8 cellular contexts compared by ENCODE assay signal in genomic region chr6:142945446-142946180, GRCh38. TPM values are rescaled to one million over a fixed set of nuclear protein-coding genes. Genes with fewer than 3 reads are reported as not detected.
DNase-seq lines count a peak whose midpoint lies in the region; ATAC-seq, FAIRE-seq and TF ChIP-seq lines count a peak whose summit lies in the region.

No MANE protein-coding gene starts in this region.

- TF ChIP-seq POLR2A in GM12891 (IDR thresholded peaks at IDR 0.05; ENCODE audit: low read depth, low read length) (peak; percentile 50; the same call in 1 of the 2 replicates), upper lobe of left lung (IDR thresholded peaks at IDR 0.05) (peak in 1 of 4 donors; percentile 23)

- peaks cover 8 to 31% (median 28%) of the 10 kb centered on the region in 3 donors for H3K4me1 ChIP-seq in pancreas
- peaks cover 13 to 16% (median 14%) of the 10 kb centered on the region in 4 donors for H3K4me1 ChIP-seq in upper lobe of left lung

- 0 to 1% methylated on average over 20 to 75 of the region's 75 CpGs for WGBS in pancreas, 2 donors
- WGBS in upper lobe of left lung, 2 donors = 1 to 5% methylated on average over 13 to 57 of the region's 75 CpGs

- TF ChIP-seq CTCF in pancreas (IDR thresholded peaks at IDR 0.05) (no peak), upper lobe of left lung (IDR thresholded peaks at IDR 0.05) (peak in 1 of 6 experiments; percentile 26)

- H3K36me3 ChIP-seq in pancreas (no peaks in the 10 kb centered on the region), upper lobe of left lung (no peaks in the 10 kb centered on the region)

- intact Hi-C loops in Right ventricle myocardium inferior (cut with DNase I) (loop anchor here (1.0 to 5.0 kb wide), 8 partner anchors 19 to 248 kb away; partner anchors contain the start of gene AIG1), pancreas (cut with DNase I) (no loop called here)

- H3K4me3 ChIP-seq in pancreas = peak overlapping the region; percentile 50 to 89 (median 75)
- H3K4me3 ChIP-seq in upper lobe of left lung = peak overlapping the region; percentile 64 to 84 (median 80)

- no peak for TF ChIP-seq EP300 in upper lobe of left lung (IDR thresholded peaks at IDR 0.05)

- peak overlapping the region; percentile 94 to 99 (median 97) for H3K27ac ChIP-seq in pancreas
- peak overlapping the region; percentile 97 to 100 (median 99) for H3K27ac ChIP-seq in upper lobe of left lung

- H3K27me3 ChIP-seq in pancreas (no peaks in the 10 kb centered on the region), upper lobe of left lung (no peaks in the 10 kb centered on the region)

- H3K9me3 ChIP-seq in pancreas (no peaks in the 10 kb centered on the region), upper lobe of left lung (no peaks in the 10 kb centered on the region)

- peak; percentile 60 for FAIRE-seq in GM12891 (lab: Jason Lieb, UNC)
- FAIRE-seq in pancreas (lab: Jason Lieb, UNC) = no peak

- peak; percentile 38 for DNase-seq in GM12891 (ENCODE audit: insufficient read length, low spot score)
- peak; percentile 65 for DNase-seq in RKO (ENCODE audit: low spot score)
- peak; percentile 70 for DNase-seq in activated naive CD4-positive, alpha-beta T cell treated with anti-CD3 and anti-CD28 coated beads, Interleukin-2, amount 50 U/mL, for 16 hours
- peak; percentile 78 for DNase-seq in Right ventricle myocardium inferior (ENCODE audit: missing footprints)
- DNase-seq in pancreas = peak in 5 of 6 donors; percentile 70 to 87 (median 80)
- DNase-seq in upper lobe of left lung = peak in 1 of 2 donors; percentile 93

- ATAC-seq in HG02798 (IDR thresholded peaks at IDR 0.05; ENCODE audit: poor library complexity, unreplicated experiment) = peak; percentile 14
- ATAC-seq in Right ventricle myocardium inferior = no peak
- ATAC-seq in pancreas = peak; percentile 5 to 25 (median 9)
- ATAC-seq in upper lobe of left lung (ENCODE audit: low FRiP score in 2 of 2) = peak; percentile 28 to 41
- ATAC-seq in GM18517 (IDR thresholded peaks at IDR 0.05; ENCODE audit: unreplicated experiment) = no peak

TF ChIP-seq in GM12891, 5 proteins besides CTCF, POLR2A, EP300 and RAD21:
- TF ChIP-seq SPI1 (IDR thresholded peaks at IDR 0.05; ENCODE audit: low read depth, low read length) (no peak), POLR2AphosphoS5 (IDR thresholded peaks at IDR 0.05; ENCODE audit: low read depth, low read length) (peak; percentile 62; the same call in 1 of the 2 replicates)

RNA-seq across cellular contexts. Expression of gene HIVEP2, which starts 0.6 kb away (rescaled TPM):
- polyA plus RNA-seq in GM12891 (2012; ENCODE audit: low read depth, missing spikeins) = 3.5 TPM
- total RNA-seq in Right ventricle myocardium inferior = 12.6 TPM
- total RNA-seq in pancreas = 10 to 100 TPM in 3 of 6 donors, 1 to 10 TPM in 3; 7.5 to 14.0 (median 9.8) TPM
- polyA plus RNA-seq in pancreas = 1 to 10 TPM; 3.8 to 5.1 TPM
- 10 to 100 TPM; 10.4 to 32.5 (median 19.6) TPM for total RNA-seq in upper lobe of left lung

Comparison
In these comparisons a context has a peak if more than half of its experiments do, and no peak if none do; other contexts are left out.
1. ATAC-seq: peak in HG02798 (single experiment), pancreas (4 of 4) and upper lobe of left lung (2 of 2); none in Right ventricle myocardium inferior (single experiment) and GM18517 (single experiment).